Comparison of ENCODE assay signal across 13 cellular contexts in the genomic region with DNA sequence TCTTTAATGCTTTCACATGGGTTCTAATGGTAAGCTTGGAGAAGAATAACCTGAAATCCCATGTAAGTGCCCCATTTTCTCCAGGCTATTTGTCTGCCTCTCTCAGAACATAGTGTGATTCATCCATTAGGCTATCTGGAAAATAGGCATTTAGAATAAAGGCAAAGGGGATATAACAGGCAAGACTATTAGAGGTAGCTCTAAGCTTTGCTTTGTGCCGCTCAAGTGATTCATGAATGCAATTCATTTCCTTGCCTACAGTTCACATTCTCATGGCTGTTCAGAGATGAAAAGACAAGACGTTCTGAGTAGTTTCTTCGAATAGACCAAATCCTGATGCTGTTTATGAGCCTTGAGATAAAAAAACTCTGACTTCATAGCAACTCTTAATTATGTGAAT.
DNase-seq lines count a peak whose midpoint lies in the region; ATAC-seq and TF ChIP-seq lines count a peak whose summit lies in the region.
"Had no signal": no experiment of that assay in that cellular context is flagged by ENCODE, and none has a peak within 500 bp of the region (broad histone marks: within the 10 kb centered on the region; RNA-seq: fewer than 3 reads in every experiment).

No MANE protein-coding gene starts in this region.

- peak; percentile 34 for DNase-seq in mammary epithelial cell
- no peak for DNase-seq in breast epithelium (ENCODE audit: low spot score in 2 of 2)
- DNase-seq in activated T-helper 2 cell treated with anti-CD3 and anti-CD28 coated beads, Interferon-gamma antibody, Interleukin-2, Interleukin-4, amounts not matched to agents 10 μg/mL and 5 μg/mL and 100 μg/mL, durations not matched to agents 14 hours and 24 hours and 36 hours (ENCODE audit: low spot score) = no peak
- no peak for DNase-seq in left lung
- no peak for DNase-seq in medulla oblongata (ENCODE audit: extremely low spot score)
- DNase-seq: colonic mucosa; NK-92 treated with Interleukin-12 subunit alpha and Interleukin-12 subunit beta, amount 100 ng/mL, for 24 hours; stimulated activated CD4-positive, alpha-beta T cell treated with anti-CD3 and anti-CD28 coated beads, Interleukin-4, amount 100 ng/mL, for 4 hours; testis had no signal

- peak overlapping the region; percentile 90 for H3K27ac Mint-ChIP-seq in activated T-helper 2 cell treated with anti-CD3 and anti-CD28 coated beads, Interferon-gamma antibody, Interleukin-2, Interleukin-4, amounts not matched to agents 10 μg/mL and 5 μg/mL and 100 μg/mL, durations not matched to agents 14 hours and 24 hours and 36 hours

- H4K20me1 ChIP-seq in mammary epithelial cell (ENCODE audit: insufficient read depth, low read length) = no peaks in the 10 kb centered on the region

- no peaks in the 10 kb centered on the region for H3K79me2 ChIP-seq in mammary epithelial cell (ENCODE audit: insufficient read depth, low read length)
- H3K79me2 ChIP-seq: parathyroid adenoma had no signal

- H3K27ac ChIP-seq in mammary epithelial cell (ENCODE audit: insufficient read depth, low read depth, low read length) (no peak overlapping the region), breast epithelium (no peak overlapping the region), left lung (peak overlapping the region; percentile 72 to 76)
- H3K27ac ChIP-seq: testis had no signal

- CTCF ChIA-PET in mammary epithelial cell (lab: Charles Lee; ENCODE audit: low non-redundant PET) = no interaction called here

- no peaks in the 10 kb centered on the region for H3K9me3 Mint-ChIP-seq in activated T-helper 2 cell treated with anti-CD3 and anti-CD28 coated beads, Interferon-gamma antibody, Interleukin-2, Interleukin-4, amounts not matched to agents 10 μg/mL and 5 μg/mL and 100 μg/mL, durations not matched to agents 14 hours and 24 hours and 36 hours

- TF ChIP-seq POLR2A in breast epithelium (IDR thresholded peaks at IDR 0.05) = no peak

- dilution Hi-C loops in mammary epithelial cell (cut with HindIII; ENCODE audit: low sequenced_read_pairs) = loop anchor here (5.0 kb wide), 1 partner anchor 68 kb away; no protein-coding TSS in a partner anchor

- 5% methylated on average over 3 of the region's 3 CpGs for WGBS in mammary epithelial cell (ENCODE audit: low coverage, missing lambda C conversion rate)

- H3K4me3 ChIP-seq in mammary epithelial cell (replicated peaks in 1 of 3; ENCODE audit: insufficient read depth in 1 of 3, low read depth in 2 of 3, low read length in 3 of 3) (no peak overlapping the region), breast epithelium (no peak overlapping the region), left lung (no peak overlapping the region)
- H3K4me3 ChIP-seq: colonic mucosa, testis had no signal

- peaks cover 27% of the 10 kb centered on the region for H3K36me3 Mint-ChIP-seq in activated T-helper 2 cell treated with anti-CD3 and anti-CD28 coated beads, Interferon-gamma antibody, Interleukin-2, Interleukin-4, amounts not matched to agents 10 μg/mL and 5 μg/mL and 100 μg/mL, durations not matched to agents 14 hours and 24 hours and 36 hours (ENCODE audit: low read depth)

- H3K4me1 ChIP-seq in mammary epithelial cell (ENCODE audit: insufficient read depth, low read length) (no peaks in the 10 kb centered on the region), breast epithelium (no peaks in the 10 kb centered on the region), left lung (peaks cover 53 to 90% of the 10 kb centered on the region in 2 donors)
- H3K4me1 ChIP-seq: colonic mucosa had no signal

- no peak overlapping the region for H3K4me2 ChIP-seq in mammary epithelial cell (ENCODE audit: insufficient read depth, low read depth, low read length)

- H3K27me3 Mint-ChIP-seq in activated T-helper 2 cell treated with anti-CD3 and anti-CD28 coated beads, Interferon-gamma antibody, Interleukin-2, Interleukin-4, amounts not matched to agents 10 μg/mL and 5 μg/mL and 100 μg/mL, durations not matched to agents 14 hours and 24 hours and 36 hours (ENCODE audit: low read depth) = no peaks in the 10 kb centered on the region

- no TSS peak for BruUV-seq in mammary epithelial cell (replicated peaks; lab: Mats Ljungman, UMichigan)

- in situ Hi-C loops in mammary epithelial cell (cut with MboI; ENCODE audit: low sequenced_read_pairs in 2 of 2) = no loop called here

- ATAC-seq in left lung = peak; percentile 15
- ATAC-seq in GM18520 (IDR thresholded peaks at IDR 0.05; ENCODE audit: unreplicated experiment) = no peak
- ATAC-seq in GM19463 (IDR thresholded peaks at IDR 0.05; ENCODE audit: unreplicated experiment) = no peak
- ATAC-seq in GM18909 (IDR thresholded peaks at IDR 0.05; ENCODE audit: poor library complexity, unreplicated experiment) = no peak

- intact Hi-C loops in mammary epithelial cell (cut with micrococcal nuclease) (loop anchor here (10.0 kb wide), 1 partner anchor 406 kb away; no protein-coding TSS in a partner anchor), breast epithelium (cut with DNase I; ENCODE audit: low total_unique reads) (no loop called here), left lung (cut with DNase I) (no loop called here)
- intact Hi-C loops in activated T-helper 2 cell treated with anti-CD3 and anti-CD28 coated beads, Interferon-gamma antibody, Interleukin-2, Interleukin-4, amounts not matched to agents 10 μg/mL and 5 μg/mL and 100 μg/mL, durations not matched to agents 14 hours and 24 hours and 36 hours (cut with micrococcal nuclease) = loop anchor here (1.0 to 5.0 kb wide), 4 partner anchors 8 to 282 kb away; a partner anchor contains a TSS

- no peak overlapping the region for H3K9ac ChIP-seq in mammary epithelial cell (ENCODE audit: insufficient read depth, low read length)
- H3K9ac ChIP-seq: parathyroid adenoma had no signal

- no peaks in the 10 kb centered on the region for H3K36me3 ChIP-seq in mammary epithelial cell (ENCODE audit: insufficient read depth, low read length)
- H3K36me3 ChIP-seq in breast epithelium = no peaks in the 10 kb centered on the region
- no peaks in the 10 kb centered on the region for H3K36me3 ChIP-seq in left lung
- H3K36me3 ChIP-seq: colonic mucosa had no signal

- no peak overlapping the region for H2AFZ ChIP-seq in mammary epithelial cell (ENCODE audit: low read depth, low read length)

- TF ChIP-seq CTCF in mammary epithelial cell (conservative IDR thresholded peaks at IDR 0.05 in 1 of 2, IDR thresholded peaks at IDR 0.05 in 1 of 2; ENCODE audit: extremely low read depth in 1 of 2, insufficient read depth in 1 of 2, low read depth in 1 of 2, low read length in 2 of 2) (no peak), breast epithelium (IDR thresholded peaks at IDR 0.05) (no peak), left lung (IDR thresholded peaks at IDR 0.05) (no peak)

- peaks cover 90% of the 10 kb centered on the region for H3K4me1 Mint-ChIP-seq in activated T-helper 2 cell treated with anti-CD3 and anti-CD28 coated beads, Interferon-gamma antibody, Interleukin-2, Interleukin-4, amounts not matched to agents 10 μg/mL and 5 μg/mL and 100 μg/mL, durations not matched to agents 14 hours and 24 hours and 36 hours (ENCODE audit: low read depth)

- H3K4me3 Mint-ChIP-seq in activated T-helper 2 cell treated with anti-CD3 and anti-CD28 coated beads, Interferon-gamma antibody, Interleukin-2, Interleukin-4, amounts not matched to agents 10 μg/mL and 5 μg/mL and 100 μg/mL, durations not matched to agents 14 hours and 24 hours and 36 hours (ENCODE audit: low read depth) = peak overlapping the region; percentile 48

- H3K9me3 ChIP-seq in mammary epithelial cell (replicated peaks; ENCODE audit: insufficient read depth, low read length) (no peaks in the 10 kb centered on the region), breast epithelium (no peaks in the 10 kb centered on the region), left lung (no peaks in the 10 kb centered on the region)
- H3K9me3 ChIP-seq: colonic mucosa, testis had no signal

- no peaks in the 10 kb centered on the region for H3K27me3 ChIP-seq in mammary epithelial cell (ENCODE audit: insufficient read depth, low read length)
- no peaks in the 10 kb centered on the region for H3K27me3 ChIP-seq in breast epithelium
- no peaks in the 10 kb centered on the region for H3K27me3 ChIP-seq in left lung
- H3K27me3 ChIP-seq: colonic mucosa, testis had no signal

Comparison
In these comparisons a context has a peak if more than half of its experiments do, and no peak if none do; other contexts are left out.
1. intact Hi-C loops: an anchor here in mammary epithelial cell (10.0 kb wide) and activated T-helper 2 cell treated with anti-CD3 and anti-CD28 coated beads, Interferon-gamma antibody, Interleukin-2, Interleukin-4, amounts not matched to agents 10 μg/mL and 5 μg/mL and 100 μg/mL, durations not matched to agents 14 hours and 24 hours and 36 hours (1.0 to 5.0 kb wide); none called in breast epithelium and left lung.
2. H3K27ac ChIP-seq: peak in left lung (2 of 2); none in mammary epithelial cell (single experiment) and breast epithelium (0 of 2).